ENCODE assay signal across 10 cellular contexts in genomic region chr9:134301387-134302129, GRCh38.
DNase-seq lines count a peak whose midpoint lies in the region; ATAC-seq and TF ChIP-seq lines count a peak whose summit lies in the region.
"Had no signal": no experiment of that assay in that cellular context is flagged by ENCODE, and none has a peak within 500 bp of the region (broad histone marks: within the 10 kb centered on the region; RNA-seq: fewer than 3 reads in every experiment).

No MANE protein-coding gene starts in this region.

- DNase-seq in NK-92 treated with Interleukin-12 subunit alpha and Interleukin-12 subunit beta, amount 100 ng/mL, for 24 hours (lab: John Stamatoyannopoulos, UW) = peak; percentile 74
- DNase-seq in NK-92 (lab: John Stamatoyannopoulos, UW; ENCODE audit: unreplicated experiment) = no peak
- DNase-seq in T-helper 2 cell = peak in 3 of 5 experiments; percentile 24 to 88 (median 81)
- DNase-seq in epithelial cell of esophagus (ENCODE audit: low read depth) = peak; percentile 13
- peak; percentile 74 for DNase-seq in stimulated activated CD8-positive, alpha-beta memory T cell treated with anti-CD3 and anti-CD28 coated beads, Interleukin-4, amount 100 ng/mL, for 48 hours
- no peak for DNase-seq in NCI-H2107 (lab: John Stamatoyannopoulos, UW)
- DNase-seq in head of caudate nucleus = no peak
- DNase-seq: left colon, NCI-H524 treated with DMSO at 0.1 percent for 48 hours had no signal

- no peak for TF ChIP-seq CTCF in epithelial cell of esophagus (IDR thresholded peaks at IDR 0.05; ENCODE audit: insufficient read depth, low read depth, low read length, missing control alignments)

- no peak for ATAC-seq in HG02973 (IDR thresholded peaks at IDR 0.05; ENCODE audit: unreplicated experiment)
- ATAC-seq: left colon had no signal

- H3K4me3 ChIP-seq in epithelial cell of esophagus (ENCODE audit: low read length) = no peak overlapping the region

- intact Hi-C loops in head of caudate nucleus (cut with DNase I) = no loop called here

Comparison
In these comparisons a context has a peak if more than half of its experiments do, and no peak if none do; other contexts are left out.
1. DNase-seq: peak in NK-92 treated with Interleukin-12 subunit alpha and Interleukin-12 subunit beta, amount 100 ng/mL, for 24 hours (single experiment), T-helper 2 cell (3 of 5), epithelial cell of esophagus (single experiment) and stimulated activated CD8-positive, alpha-beta memory T cell treated with anti-CD3 and anti-CD28 coated beads, Interleukin-4, amount 100 ng/mL, for 48 hours (single experiment); none in NK-92 (single experiment), NCI-H2107 (single experiment) and head of caudate nucleus (0 of 42).